Comparison of ENCODE assay signal across 8 cellular contexts in the genomic region with DNA sequence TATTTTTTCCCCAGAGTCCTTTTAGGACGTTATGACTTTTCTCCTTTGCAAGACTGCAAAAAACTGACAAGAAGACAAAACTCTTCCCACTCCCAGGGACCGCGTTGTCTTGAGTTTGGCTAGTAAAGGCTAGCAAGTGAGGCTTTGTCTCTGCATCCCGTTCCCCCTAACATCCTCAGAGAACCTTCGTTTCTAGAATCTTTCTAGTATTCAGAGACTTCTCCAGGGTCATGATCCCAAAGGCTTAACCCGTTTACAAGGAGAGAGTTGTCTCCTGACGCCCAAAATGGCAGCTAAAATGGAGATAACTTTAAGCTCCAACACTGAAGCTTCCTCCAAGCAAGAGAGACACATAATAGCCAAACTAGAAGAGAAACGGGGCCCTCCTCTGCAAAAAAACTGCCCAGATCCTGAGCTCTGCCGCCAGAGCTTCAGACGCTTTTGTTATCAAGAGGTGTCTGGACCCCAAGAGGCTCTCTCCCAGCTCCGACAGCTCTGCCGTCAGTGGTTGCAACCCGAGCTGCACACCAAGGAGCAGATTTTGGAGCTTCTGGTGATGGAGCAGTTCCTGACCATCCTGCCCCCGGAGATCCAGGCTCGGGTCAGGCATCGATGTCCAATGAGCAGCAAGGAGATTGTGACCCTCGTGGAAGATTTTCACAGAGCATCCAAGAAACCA. TPM values are rescaled to one million over a fixed set of nuclear protein-coding genes. Genes with fewer than 3 reads are reported as not detected.
DNase-seq lines count a peak whose midpoint lies in the region; ATAC-seq, FAIRE-seq and TF ChIP-seq lines count a peak whose summit lies in the region.

No MANE protein-coding gene starts in this region.

- DNase-seq in D341Med (ENCODE audit: low spot score) = peak; percentile 52
- DNase-seq in activated naive CD8-positive, alpha-beta T cell treated with anti-CD3 and anti-CD28 coated beads, Interleukin-2, amount 50 U/mL, for 24 hours = no peak
- DNase-seq in kidney = no peak
- peak; percentile 24 for DNase-seq in superior temporal gyrus (ENCODE audit: extremely low spot score)
- no peak for DNase-seq in COLO829 (ENCODE audit: low spot score)
- DNase-seq in GDM1 (lab: John Stamatoyannopoulos, UW) = no peak

- intact Hi-C loops in kidney (cut with DNase I) = no loop called here

- H3K27me3 Mint-ChIP-seq in activated naive CD8-positive, alpha-beta T cell treated with anti-CD3 and anti-CD28 coated beads, Interleukin-2, amount 50 U/mL, for 24 hours = no peaks in the 10 kb centered on the region

- H3K9ac ChIP-seq in HUES64 (ENCODE audit: low read depth, low read length) (peak overlapping the region; percentile 71), kidney (ENCODE audit: low read length in 2 of 2) (peak overlapping the region; percentile 44 to 73)

- H3K36me3 Mint-ChIP-seq in activated naive CD8-positive, alpha-beta T cell treated with anti-CD3 and anti-CD28 coated beads, Interleukin-2, amount 50 U/mL, for 24 hours (ENCODE audit: low read depth) = peaks cover 60% of the 10 kb centered on the region

- no peak for ATAC-seq in activated naive CD8-positive, alpha-beta T cell treated with anti-CD3 and anti-CD28 coated beads, Interleukin-2, amount 50 U/mL, for 24 hours
- ATAC-seq in GM21423 (IDR thresholded peaks at IDR 0.05; ENCODE audit: unreplicated experiment) = no peak

- 26% methylated on average over 17 of the region's 17 CpGs for WGBS in HUES64

- no peak overlapping the region; the same call in 1 of the 2 replicates for H3K27ac ChIP-seq in HUES64 (ENCODE audit: low read depth, low read length)
- peak overlapping the region in 1 of 2 donors; percentile 77 for H3K27ac ChIP-seq in kidney (ENCODE audit: low read depth in 2 of 2, low read length in 2 of 2)

- H3K9me3 Mint-ChIP-seq in activated naive CD8-positive, alpha-beta T cell treated with anti-CD3 and anti-CD28 coated beads, Interleukin-2, amount 50 U/mL, for 24 hours = peaks cover 42% of the 10 kb centered on the region

- H3K27me3 ChIP-seq in HUES64 (ENCODE audit: insufficient read depth, low read length) = no peaks in the 10 kb centered on the region

- H3K36me3 ChIP-seq in HUES64 (ENCODE audit: insufficient read depth, low read length) (peaks cover 54% of the 10 kb centered on the region), kidney (ENCODE audit: control insufficient read depth in 1 of 2, insufficient read depth in 2 of 2, low read length in 2 of 2) (peaks cover 32 to 37% of the 10 kb centered on the region in 2 donors)

- peak overlapping the region; percentile 95 for H3K4me3 Mint-ChIP-seq in activated naive CD8-positive, alpha-beta T cell treated with anti-CD3 and anti-CD28 coated beads, Interleukin-2, amount 50 U/mL, for 24 hours

- peaks cover 41% of the 10 kb centered on the region for H3K4me1 Mint-ChIP-seq in activated naive CD8-positive, alpha-beta T cell treated with anti-CD3 and anti-CD28 coated beads, Interleukin-2, amount 50 U/mL, for 24 hours

- H3K9me3 ChIP-seq in HUES64 (ENCODE audit: insufficient read depth, low read depth, low read length) (peaks cover 33% of the 10 kb centered on the region), kidney (ENCODE audit: control insufficient read depth in 1 of 2, low read length in 2 of 2) (peaks cover 15 to 34% of the 10 kb centered on the region in 2 donors)

- no peak for TF ChIP-seq CTCF in kidney (IDR thresholded peaks at IDR 0.05; ENCODE audit: borderline replicate concordance, extremely low read depth, insufficient read depth)

- H3K27ac Mint-ChIP-seq in activated naive CD8-positive, alpha-beta T cell treated with anti-CD3 and anti-CD28 coated beads, Interleukin-2, amount 50 U/mL, for 24 hours = peak overlapping the region; percentile 80

- FAIRE-seq in kidney (lab: Jason Lieb, UNC) = no peak

- H3K4me3 ChIP-seq in HUES64 (ENCODE audit: low read length) = peak overlapping the region; percentile 90
- H3K4me3 ChIP-seq in kidney (ENCODE audit: low read length in 2 of 2) = peak overlapping the region; percentile 90 to 93

- H3K4me1 ChIP-seq in HUES64 (ENCODE audit: insufficient read depth, low read length) (no peaks in the 10 kb centered on the region), kidney (ENCODE audit: control insufficient read depth in 1 of 2, insufficient read depth in 1 of 2, low read depth in 1 of 2, low read length in 2 of 2) (peaks cover 9 to 11% of the 10 kb centered on the region in 2 donors)

RNA-seq across cellular contexts. Expression of a gene that starts 0.8 kb away (rescaled TPM):
- polyA plus RNA-seq in HUES64 (2013, experiment 1 of 2) = 8.6 TPM
- 7.4 TPM for polyA plus RNA-seq in HUES64 (2013, experiment 2 of 2)
- total RNA-seq in kidney = 12.4 TPM
- 10.9 TPM for polyA plus RNA-seq in kidney (ENCODE audit: insufficient read depth, low read depth, low replicate concordance)

RNA-seq across cellular contexts. Expression of a gene that starts 1.1 kb away (rescaled TPM):
- 12.9 TPM for polyA plus RNA-seq in HUES64 (2013, experiment 1 of 2)
- 12.3 TPM for polyA plus RNA-seq in HUES64 (2013, experiment 2 of 2)
- total RNA-seq in kidney = 16.3 TPM
- polyA plus RNA-seq in kidney (ENCODE audit: insufficient read depth, low read depth, low replicate concordance) = 9.8 TPM

RNA-seq across cellular contexts. Expression of a gene that starts 41.4 kb away (rescaled TPM):
- 1.7 TPM for polyA plus RNA-seq in HUES64 (2013, experiment 1 of 2)
- polyA plus RNA-seq in HUES64 (2013, experiment 2 of 2) = 1.5 TPM
- 3.4 TPM for total RNA-seq in kidney
- 0.99 TPM for polyA plus RNA-seq in kidney (ENCODE audit: insufficient read depth, low read depth, low replicate concordance)

RNA-seq across cellular contexts. Expression of a gene that starts 41.6 kb away (rescaled TPM):
- 39.8 TPM for polyA plus RNA-seq in HUES64 (2013, experiment 1 of 2)
- 44.8 TPM for polyA plus RNA-seq in HUES64 (2013, experiment 2 of 2)
- 51.6 TPM for total RNA-seq in kidney
- polyA plus RNA-seq in kidney (ENCODE audit: insufficient read depth, low read depth, low replicate concordance) = 66.6 TPM

RNA-seq across cellular contexts. Expression of a gene that starts 46.2 kb away (rescaled TPM):
- polyA plus RNA-seq in HUES64 (2013, experiment 1 of 2) = not detected
- not detected for polyA plus RNA-seq in HUES64 (2013, experiment 2 of 2)
- not detected for total RNA-seq in kidney
- polyA plus RNA-seq in kidney (ENCODE audit: insufficient read depth, low read depth, low replicate concordance) = not detected

Comparison
In these comparisons a context has a peak if more than half of its experiments do, and no peak if none do; other contexts are left out.
1. DNase-seq: peak in D341Med (single experiment) and superior temporal gyrus (single experiment); none in activated naive CD8-positive, alpha-beta T cell treated with anti-CD3 and anti-CD28 coated beads, Interleukin-2, amount 50 U/mL, for 24 hours (single experiment), kidney (single experiment), COLO829 (single experiment) and GDM1 (single experiment).